In genomic region chr5:61159070-61159469, GRCh38 we compare ENCODE assay signal across 18 cellular contexts.
"Had no signal": no experiment of that assay in that cellular context is flagged by ENCODE, and none has a peak within 500 bp of the region (broad histone marks: within the 10 kb centered on the region; RNA-seq: fewer than 3 reads in every experiment).

No MANE protein-coding gene starts in this region.

- H3K4me3 ChIP-seq: esophagus squamous epithelium, left ventricle myocardium inferior, psoas muscle, sigmoid colon, thoracic aorta had no signal

- H3K9me3 ChIP-seq: esophagus squamous epithelium, psoas muscle, sigmoid colon, thoracic aorta had no signal

- ATAC-seq: activated naive CD4-positive, alpha-beta T cell treated with anti-CD3 and anti-CD28 coated beads, Interleukin-2, amount 50 U/mL, for 72 hours; psoas muscle had no signal

- FAIRE-seq: colon, frontal cortex, keratinocyte, TTC549 had no signal

- H3K27ac ChIP-seq: esophagus squamous epithelium, left ventricle myocardium inferior, psoas muscle, sigmoid colon, thoracic aorta had no signal

- DNase-seq: activated CD4-positive, alpha-beta T cell treated with anti-CD3 and anti-CD28 coated beads, Interleukin-2, amount 50 U/mL, for 1 hour; activated effector memory CD4-positive, alpha-beta T cell treated with anti-CD3 and anti-CD28 coated beads, Interleukin-2, amount 50 U/mL, for 16 hours; activated T-cell treated with anti-CD3 and anti-CD28 coated beads for 4 hours; anterior cingulate cortex; esophagus squamous epithelium; left ventricle myocardium inferior; mesenchymal stem cell; psoas muscle; sigmoid colon; stimulated activated CD4-positive, alpha-beta T cell treated with anti-CD3 and anti-CD28 coated beads, Interleukin-12 subunit alpha, Interleukin-12 subunit beta, amount 100 ng/mL, for 4 hours; stimulated activated naive CD4-positive, alpha-beta T cell treated with Interleukin-2 at 50 U/mL for 16 hours; T-helper 2 cell had no signal

- H3K27me3 ChIP-seq: esophagus squamous epithelium, sigmoid colon had no signal
